ENCODE assay signal across 8 cellular contexts in genomic region chr13:40356458-40356857, GRCh38.
DNase-seq lines count a peak whose midpoint lies in the region; ATAC-seq and TF ChIP-seq lines count a peak whose summit lies in the region.
"Not testable (repeated sequence)": the region's sequence is repeated elsewhere in the genome, so short reads cannot be mapped to it uniquely, and the experiment has no call there.

No MANE protein-coding gene starts in this region.

- CTCF ChIA-PET in WTC11 (lab: Charles Lee), result not testable (repeated sequence)

- not testable (repeated sequence) for ATAC-seq in WTC11

- H3K27me3 Mint-ChIP-seq in WTC11 (ENCODE audit: low read depth); endodermal cell (ENCODE audit: insufficient read depth); nephron progenitor cell (ENCODE audit: low read depth, poor library complexity): not testable (repeated sequence)
- H3K27me3 Mint-ChIP-seq in progenitor cell of endocrine pancreas, result peaks cover 11% of the 10 kb centered on the region

- not testable (repeated sequence) for H3K4me1 ChIP-seq in ES-I3 (ENCODE audit: insufficient read depth, low read length); HUES48 (ENCODE audit: control insufficient read depth, insufficient read depth, low read length); iPS-20b (ENCODE audit: insufficient read depth, low read length)
- H3K4me1 ChIP-seq in endodermal cell (ENCODE audit: control insufficient read depth, insufficient read depth, low read length), result peaks cover 13% of the 10 kb centered on the region

- peak overlapping the region; percentile 61 for H3K4me3 Mint-ChIP-seq in WTC11
- peak overlapping the region; percentile 50 for H3K4me3 Mint-ChIP-seq in endodermal cell
- peak overlapping the region; percentile 28 for H3K4me3 Mint-ChIP-seq in nephron progenitor cell
- peak overlapping the region; percentile 46 for H3K4me3 Mint-ChIP-seq in progenitor cell of endocrine pancreas (ENCODE audit: low read depth)

- 40 to 49% methylated on average over 11 to 20 of the region's 22 CpGs for WGBS in endodermal cell (ENCODE audit: insufficient coverage in 1 of 2, insufficient read length in 1 of 2), 2 experiments

- H3K4me1 Mint-ChIP-seq in WTC11, result peaks cover 44% of the 10 kb centered on the region
- H3K4me1 Mint-ChIP-seq in endodermal cell, result peaks cover 35% of the 10 kb centered on the region
- H3K4me1 Mint-ChIP-seq in nephron progenitor cell, result peaks cover 36% of the 10 kb centered on the region
- H3K4me1 Mint-ChIP-seq in progenitor cell of endocrine pancreas (ENCODE audit: low read depth), result peaks cover 15% of the 10 kb centered on the region

- not testable (repeated sequence) for H3K9me3 Mint-ChIP-seq in WTC11; endodermal cell; progenitor cell of endocrine pancreas (ENCODE audit: low read depth)
- peaks cover 13% of the 10 kb centered on the region for H3K9me3 Mint-ChIP-seq in nephron progenitor cell

- not testable (repeated sequence) for H3K9me3 ChIP-seq in ES-I3 (ENCODE audit: control insufficient read depth, insufficient read depth, low read length); HUES48 (ENCODE audit: control insufficient read depth, insufficient read depth, low read length); endodermal cell (ENCODE audit: control insufficient read depth, low read length); iPS-20b (ENCODE audit: insufficient read depth, low read depth, low read length)

- peak; percentile 44 for DNase-seq in WTC11 (ENCODE audit: low spot score)
- DNase-seq in endodermal cell, result peak; percentile 72
- DNase-seq in nephron progenitor cell, result peak; percentile 44
- not testable (repeated sequence) for DNase-seq in progenitor cell of endocrine pancreas (ENCODE audit: low spot score, unreplicated experiment)

- peak overlapping the region; percentile 53; the same call in 1 of the 2 replicates for H3K4me3 ChIP-seq in HUES48 (ENCODE audit: low read depth, low read length)
- peak overlapping the region; percentile 15 for H3K4me3 ChIP-seq in endodermal cell (ENCODE audit: low read length)
- H3K4me3 ChIP-seq in iPS-11a (ENCODE audit: low read depth, low read length), result peak overlapping the region; percentile 24
- H3K4me3 ChIP-seq in iPS-20b (ENCODE audit: low read length), result peak overlapping the region; percentile 57

- not testable (repeated sequence) for H3K27ac Mint-ChIP-seq in WTC11, nephron progenitor cell, progenitor cell of endocrine pancreas
- peak overlapping the region; percentile 65 for H3K27ac Mint-ChIP-seq in endodermal cell

- peak overlapping the region; percentile 57; the same call in 1 of the 2 replicates for H3K9ac ChIP-seq in ES-I3 (ENCODE audit: low read depth, low read length)
- H3K9ac ChIP-seq in HUES48 (ENCODE audit: low read depth, low read length); endodermal cell (ENCODE audit: extremely low read depth, low read length, poor library complexity, severe bottlenecking); iPS-20b (ENCODE audit: low read depth, low read length): not testable (repeated sequence)

- not testable (repeated sequence) for H3K36me3 Mint-ChIP-seq in WTC11; endodermal cell (ENCODE audit: low read depth); nephron progenitor cell (ENCODE audit: low read depth); progenitor cell of endocrine pancreas (ENCODE audit: insufficient read depth)

- H3K27ac ChIP-seq in HUES48 (ENCODE audit: low read depth, low read length); endodermal cell (ENCODE audit: low read depth, low read length); iPS-20b (ENCODE audit: low read length): not testable (repeated sequence)

- not testable (repeated sequence) for H3K27me3 ChIP-seq in HUES48 (ENCODE audit: control insufficient read depth, insufficient read depth, low read length); endodermal cell (ENCODE audit: control insufficient read depth, insufficient read depth, low read length, poor library complexity, severe bottlenecking); iPS-20b (ENCODE audit: insufficient read depth, low read length)

- POLR2A ChIA-PET in WTC11 (lab: Charles Lee), result not testable (repeated sequence)

- not testable (repeated sequence) for H3K36me3 ChIP-seq in ES-I3 (ENCODE audit: insufficient read depth, low read length); HUES48 (ENCODE audit: control insufficient read depth, insufficient read depth, low read length); endodermal cell (ENCODE audit: control insufficient read depth, insufficient read depth, low read length); iPS-20b (ENCODE audit: insufficient read depth, low read depth, low read length)

- not testable (repeated sequence) for TF ChIP-seq CTCF in WTC11 (IDR thresholded peaks at IDR 0.05); endodermal cell (conservative IDR thresholded peaks at IDR 0.05); nephron progenitor cell (IDR thresholded peaks at IDR 0.05); progenitor cell of endocrine pancreas (IDR thresholded peaks at IDR 0.05; ENCODE audit: unreplicated experiment)
